Comparison of ENCODE assay signal across 11 cellular contexts in the genomic region with DNA sequence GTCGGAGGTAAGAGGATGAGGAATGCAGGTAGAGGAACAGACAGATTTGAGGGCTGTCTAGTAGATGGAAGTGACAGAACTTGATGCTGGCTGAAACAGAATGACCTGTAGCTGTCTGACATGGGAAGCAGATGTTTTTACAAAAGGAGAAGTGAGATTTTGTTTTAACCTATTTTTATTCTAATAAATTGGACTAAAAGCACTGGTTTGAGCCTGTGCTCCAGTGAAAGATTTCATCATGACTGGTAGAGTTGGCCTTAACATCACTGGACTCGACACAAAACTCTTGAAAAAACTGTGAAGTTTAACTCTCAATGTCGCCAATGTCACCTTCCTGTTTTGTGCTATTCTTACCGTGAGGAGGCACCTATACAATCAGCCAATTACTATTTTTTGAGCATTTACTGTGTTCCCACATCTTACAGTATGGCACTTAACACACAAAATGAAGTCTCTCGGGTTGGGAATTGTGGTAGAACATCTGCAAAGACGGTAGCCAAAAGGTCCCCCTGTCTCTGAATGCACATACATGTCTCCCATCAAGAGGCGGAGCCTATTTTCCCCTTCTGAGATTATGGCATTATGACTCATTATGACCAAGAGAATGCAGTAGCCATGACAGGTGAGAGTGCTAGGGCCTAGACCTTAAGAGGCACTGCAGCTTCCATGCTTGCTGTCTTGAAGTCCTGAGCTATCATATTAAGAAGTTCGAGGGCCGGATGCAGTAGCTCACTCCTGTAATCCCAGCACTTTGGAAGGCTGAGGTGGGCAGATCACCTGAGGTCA.
DNase-seq lines count a peak whose midpoint lies in the region; ATAC-seq and TF ChIP-seq lines count a peak whose summit lies in the region.
"Had no signal": no experiment of that assay in that cellular context is flagged by ENCODE, and none has a peak within 500 bp of the region (broad histone marks: within the 10 kb centered on the region; RNA-seq: fewer than 3 reads in every experiment).

No MANE protein-coding gene starts in this region.

- no peaks in the 10 kb centered on the region for H3F3A ChIP-seq in DOHH2 (ENCODE audit: control insufficient read depth, insufficient read depth)

- no peaks in the 10 kb centered on the region for H3K79me2 ChIP-seq in DOHH2 (ENCODE audit: control insufficient read depth, low read length)

- TF ChIP-seq CTCF in DOHH2 (IDR thresholded peaks at IDR 0.05; ENCODE audit: low read depth, low read length, poor library complexity, severe bottlenecking) (no peak), RWPE1 (conservative IDR thresholded peaks at IDR 0.05; ENCODE audit: low read depth) (no peak), A673 (conservative IDR thresholded peaks at IDR 0.05; ENCODE audit: low read depth, low read length) (no peak)

- intact Hi-C loops in A673 (cut with micrococcal nuclease; ENCODE audit: unreplicated experiment) = no loop called here

- POLR2A ChIA-PET in RWPE1 (lab: Yijun Ruan, JAX; ENCODE audit: low non-redundant PET) (no interaction called here), A673 (lab: Charles Lee; ENCODE audit: low non-redundant PET) (no interaction called here)

- no peaks in the 10 kb centered on the region for H3K9me3 ChIP-seq in DOHH2 (ENCODE audit: control insufficient read depth, insufficient read depth, low read length)
- no peaks in the 10 kb centered on the region for H3K9me3 ChIP-seq in A673 (ENCODE audit: low read depth, low read length, poor library complexity, severe bottlenecking)
- H3K9me3 ChIP-seq: BE2C had no signal

- H3K4me3 ChIP-seq in DOHH2 (ENCODE audit: low read length) (peak overlapping the region; percentile 42), A673 (ENCODE audit: low read depth, low read length, poor library complexity, severe bottlenecking) (no peak overlapping the region)
- H3K4me3 ChIP-seq: skin epidermis had no signal

- no TSS peak for BruUV-seq in A673 (replicated peaks; lab: Mats Ljungman, UMichigan)

- no peaks in the 10 kb centered on the region for H4K20me1 ChIP-seq in DOHH2 (ENCODE audit: control insufficient read depth, insufficient read depth, low read depth, low read length)

- ATAC-seq in GM19463 (IDR thresholded peaks at IDR 0.05; ENCODE audit: unreplicated experiment) (peak; percentile 70), HG03060 (IDR thresholded peaks at IDR 0.05; ENCODE audit: low read depth, unreplicated experiment) (peak; percentile 78)

- DNase-seq in RWPE1 (ENCODE audit: low spot score) (peak; percentile 34), OCI-M2 (lab: John Stamatoyannopoulos, UW; ENCODE audit: unreplicated experiment) (no peak), NCI-H1417 treated with DMSO at 0.1 percent for 48 hours (lab: John Stamatoyannopoulos, UW) (no peak), globus pallidus (ENCODE audit: low spot score) (no peak), A673 (ENCODE audit: low spot score) (no peak)
- DNase-seq: BE2C, NCI-H82 had no signal

- no peaks in the 10 kb centered on the region for H3K9me2 ChIP-seq in DOHH2 (replicated peaks; ENCODE audit: control insufficient read depth, low read length)

- H3K4me2 ChIP-seq in DOHH2 (ENCODE audit: low read length) = peak overlapping the region; percentile 47

- H3K27me3 ChIP-seq in DOHH2 (ENCODE audit: control insufficient read depth, low read length) = no peaks in the 10 kb centered on the region
- H3K27me3 ChIP-seq in A673 (replicated peaks; ENCODE audit: insufficient read depth, low read depth, low read length, poor library complexity) = peaks cover 10% of the 10 kb centered on the region

- H3K4me1 ChIP-seq in DOHH2 (ENCODE audit: control insufficient read depth, low read length) = peaks cover 21% of the 10 kb centered on the region
- no peaks in the 10 kb centered on the region for H3K4me1 ChIP-seq in A673 (ENCODE audit: insufficient read depth, low read length, poor library complexity, severe bottlenecking)
- H3K4me1 ChIP-seq: BE2C had no signal

- no peaks in the 10 kb centered on the region for H3K36me3 ChIP-seq in DOHH2 (ENCODE audit: control insufficient read depth, low read length)
- no peaks in the 10 kb centered on the region for H3K36me3 ChIP-seq in A673 (ENCODE audit: insufficient read depth, low read length, poor library complexity, severe bottlenecking)
- H3K36me3 ChIP-seq: BE2C had no signal

- H3K27ac ChIP-seq in DOHH2 (ENCODE audit: low read depth, low read length) = peak overlapping the region; percentile 38
- H3K27ac ChIP-seq in RWPE1 = no peak overlapping the region
- H3K27ac ChIP-seq in A673 (ENCODE audit: low read depth, low read length, poor library complexity, severe bottlenecking) = no peak overlapping the region
- H3K27ac ChIP-seq: skin epidermis had no signal

- CTCF ChIA-PET in RWPE1 (lab: Yijun Ruan, JAX) (no interaction called here), A673 (lab: Charles Lee) (interaction anchor here (0.5 kb wide), 1 partner anchor 1416 kb away, joined by 3 read pairs; no protein-coding TSS in a partner anchor)
